8 cellular contexts compared by ENCODE assay signal in the genomic region with DNA sequence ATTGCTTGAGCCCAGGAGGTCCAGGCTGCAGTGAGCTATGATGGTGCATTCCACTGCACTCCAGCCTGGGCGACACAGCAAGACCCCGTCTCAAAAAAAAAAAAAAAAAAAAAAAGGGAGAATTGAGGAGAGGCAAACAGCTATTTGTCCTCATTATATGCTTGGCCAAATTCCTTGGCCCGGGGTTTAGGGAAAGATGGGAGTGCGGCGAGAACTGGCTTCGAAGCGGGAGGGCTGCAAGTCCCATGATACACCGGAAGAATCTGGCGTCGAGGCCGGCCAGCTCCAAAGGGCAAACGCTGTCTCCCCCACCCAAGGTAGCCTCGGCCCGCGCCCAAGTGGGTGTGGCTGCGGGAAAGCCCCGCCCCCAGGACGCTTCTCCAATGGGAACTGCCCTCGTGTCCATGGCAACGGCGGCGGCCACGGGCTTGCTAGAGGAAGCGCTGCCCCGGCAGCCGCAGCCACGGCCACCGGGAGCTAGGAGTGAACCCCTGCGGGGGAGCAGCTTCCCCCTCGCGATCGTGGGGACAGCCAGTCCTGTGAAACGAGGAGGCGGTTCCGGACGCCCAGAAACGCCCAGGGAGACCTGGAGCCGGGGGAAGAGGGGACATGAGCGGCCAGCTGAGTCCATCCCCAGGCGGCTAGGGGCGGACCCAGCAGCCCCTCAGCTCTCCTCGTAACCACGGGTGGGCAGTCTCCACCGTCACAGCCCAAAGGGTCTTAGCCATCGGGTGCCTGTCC. TPM values are rescaled to one million over a fixed set of nuclear protein-coding genes. Genes with fewer than 3 reads are reported as not detected.
DNase-seq lines count a peak whose midpoint lies in the region; ATAC-seq and TF ChIP-seq lines count a peak whose summit lies in the region.

A gene with protein sequence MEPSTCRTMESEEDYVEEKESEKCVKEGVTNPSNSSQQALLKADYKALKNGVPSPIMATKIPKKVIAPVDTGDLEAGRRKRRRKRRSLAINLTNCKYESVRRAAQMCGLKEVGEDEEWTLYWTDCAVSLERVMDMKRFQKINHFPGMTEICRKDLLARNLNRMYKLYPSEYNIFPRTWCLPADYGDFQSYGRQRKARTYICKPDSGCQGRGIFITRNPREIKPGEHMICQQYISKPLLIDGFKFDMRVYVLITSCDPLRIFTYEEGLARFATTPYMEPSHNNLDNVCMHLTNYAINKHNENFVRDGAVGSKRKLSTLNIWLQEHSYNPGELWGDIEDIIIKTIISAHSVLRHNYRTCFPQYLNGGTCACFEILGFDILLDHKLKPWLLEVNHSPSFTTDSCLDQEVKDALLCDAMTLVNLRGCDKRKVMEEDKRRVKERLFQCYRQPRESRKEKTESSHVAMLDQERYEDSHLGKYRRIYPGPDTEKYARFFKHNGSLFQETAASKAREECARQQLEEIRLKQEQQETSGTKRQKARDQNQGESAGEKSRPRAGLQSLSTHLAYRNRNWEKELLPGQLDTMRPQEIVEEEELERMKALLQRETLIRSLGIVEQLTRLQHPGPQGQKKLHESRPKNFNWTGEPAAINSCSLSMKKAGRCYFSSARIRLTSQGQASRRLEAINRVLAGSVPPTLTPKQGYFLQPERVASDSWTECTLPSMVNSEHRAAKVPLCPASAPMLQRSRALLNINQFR (plus strand): TSS at position 434 of the 741 bp plus-strand sequence. CDS start 1,075 bp downstream, outside the sequence.

- TF ChIP-seq CTCF in coronary artery (IDR thresholded peaks at IDR 0.05), result no peak

- H3K27ac Mint-ChIP-seq in activated CD4-positive, alpha-beta T cell treated with anti-CD3 and anti-CD28 coated beads, Interleukin-2, amount 10 ng/mL, durations not matched to agents 7 days and 5 days, result no peak within 1 kb of the TSS

- CTCF ChIA-PET in activated CD4-positive, alpha-beta T cell treated with anti-CD3 and anti-CD28 coated beads, Interleukin-2, amount 10 ng/mL, durations not matched to agents 7 days and 5 days (lab: Charles Lee), result interaction anchor here (1.0 to 3.1 kb wide), 8 partner anchors 9 to 106 kb away, joined by 3 to 17 read pairs (median 4); no protein-coding TSS in a partner anchor

- H3K36me3 Mint-ChIP-seq in activated CD4-positive, alpha-beta T cell treated with anti-CD3 and anti-CD28 coated beads, Interleukin-2, amount 10 ng/mL, durations not matched to agents 7 days and 5 days (ENCODE audit: low read depth), result no peaks in the 10 kb centered on the region

- H3K27ac ChIP-seq in coronary artery, result peak within 1 kb of the TSS in 1 of 2 donors; percentile 49

- H3K9me3 Mint-ChIP-seq in activated CD4-positive, alpha-beta T cell treated with anti-CD3 and anti-CD28 coated beads, Interleukin-2, amount 10 ng/mL, durations not matched to agents 7 days and 5 days, result no peaks in the 10 kb centered on the region

- H3K27me3 Mint-ChIP-seq in activated CD4-positive, alpha-beta T cell treated with anti-CD3 and anti-CD28 coated beads, Interleukin-2, amount 10 ng/mL, durations not matched to agents 7 days and 5 days, result no peaks in the 10 kb centered on the region

- POLR2A ChIA-PET in activated CD4-positive, alpha-beta T cell treated with anti-CD3 and anti-CD28 coated beads, Interleukin-2, amount 10 ng/mL, durations not matched to agents 7 days and 5 days (lab: Charles Lee), result no interaction called here

- DNase-seq in DMS79 treated with DMSO at 0.1 percent for 48 hours (lab: John Stamatoyannopoulos, UW) (peak; percentile 44), NCI-H446 (lab: John Stamatoyannopoulos, UW) (peak; percentile 76 to 91), coronary artery (ENCODE audit: low spot score) (peak; percentile 93), left lobe of liver (ENCODE audit: low spot score) (peak; percentile 98)
- peak; percentile 78 for DNase-seq in activated CD4-positive, alpha-beta T cell treated with anti-CD3 and anti-CD28 coated beads, Interleukin-2, amount 10 ng/mL, durations not matched to agents 7 days and 5 days
- peak; percentile 42 to 83 for DNase-seq in stimulated activated CD4-positive, alpha-beta T cell treated with anti-CD3 and anti-CD28 coated beads, Interleukin-1b, Interleukin-23, amount 100 ng/mL, for 4 hours (ENCODE audit: low read depth in 2 of 2)

- H3K4me1 Mint-ChIP-seq in activated CD4-positive, alpha-beta T cell treated with anti-CD3 and anti-CD28 coated beads, Interleukin-2, amount 10 ng/mL, durations not matched to agents 7 days and 5 days, result peaks cover 16% of the 10 kb centered on the region

- H3K4me3 Mint-ChIP-seq in activated CD4-positive, alpha-beta T cell treated with anti-CD3 and anti-CD28 coated beads, Interleukin-2, amount 10 ng/mL, durations not matched to agents 7 days and 5 days, result peak within 1 kb of the TSS; percentile 55

- H3K4me3 ChIP-seq in coronary artery, result peak within 1 kb of the TSS; percentile 74

- peak; percentile 58 for ATAC-seq in HG03039 (IDR thresholded peaks at IDR 0.05; ENCODE audit: unreplicated experiment)
- peak; percentile 100 for ATAC-seq in left lobe of liver
- no peak for ATAC-seq in GM19324 (IDR thresholded peaks at IDR 0.05; ENCODE audit: low FRiP score, unreplicated experiment)

RNA-seq across cellular contexts. Expression of the gene that starts here (rescaled TPM):
- total RNA-seq in activated CD4-positive, alpha-beta T cell treated with anti-CD3 and anti-CD28 coated beads, Interleukin-2, amount 10 ng/mL, durations not matched to agents 7 days and 5 days, result under 1 TPM; 0.45 to 0.87 TPM
- 0.15 TPM for total RNA-seq in left lobe of liver

Comparison
In these comparisons a context has a peak if more than half of its experiments do, and no peak if none do; other contexts are left out.
1. Peak in DNase-seq in activated CD4-positive, alpha-beta T cell treated with anti-CD3 and anti-CD28 coated beads, Interleukin-2, amount 10 ng/mL, durations not matched to agents 7 days and 5 days; RNA of the gene not detected or under 1 TPM.
2. Peak in DNase-seq and ATAC-seq in left lobe of liver; RNA of the gene not detected or under 1 TPM.
3. DNase-seq: peak in every context shown above with its lines; median percentile 98 in left lobe of liver; 93 in coronary artery; 84 in NCI-H446; 78 in activated CD4-positive, alpha-beta T cell treated with anti-CD3 and anti-CD28 coated beads, Interleukin-2, amount 10 ng/mL, durations not matched to agents 7 days and 5 days; 62 in stimulated activated CD4-positive, alpha-beta T cell treated with anti-CD3 and anti-CD28 coated beads, Interleukin-1b, Interleukin-23, amount 100 ng/mL, for 4 hours; 44 in DMS79 treated with DMSO at 0.1 percent for 48 hours.